ENCODE assay signal across 8 cellular contexts in the genomic region with DNA sequence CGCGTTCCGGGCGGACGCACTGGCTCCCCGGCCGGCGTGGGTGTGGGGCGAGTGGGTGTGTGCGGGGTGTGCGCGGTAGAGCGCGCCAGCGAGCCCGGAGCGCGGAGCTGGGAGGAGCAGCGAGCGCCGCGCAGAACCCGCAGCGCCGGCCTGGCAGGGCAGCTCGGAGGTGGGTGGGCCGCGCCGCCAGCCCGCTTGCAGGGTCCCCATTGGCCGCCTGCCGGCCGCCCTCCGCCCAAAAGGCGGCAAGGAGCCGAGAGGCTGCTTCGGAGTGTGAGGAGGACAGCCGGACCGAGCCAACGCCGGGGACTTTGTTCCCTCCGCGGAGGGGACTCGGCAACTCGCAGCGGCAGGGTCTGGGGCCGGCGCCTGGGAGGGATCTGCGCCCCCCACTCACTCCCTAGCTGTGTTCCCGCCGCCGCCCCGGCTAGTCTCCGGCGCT. TPM values are rescaled to one million over a fixed set of nuclear protein-coding genes. Genes with fewer than 3 reads are reported as not detected.
A peak's percentile ranks its signal among the peaks of the same experiment; 100 is the strongest.
DNase-seq lines count a peak whose midpoint lies in the region; ATAC-seq, FAIRE-seq and TF ChIP-seq lines count a peak whose summit lies in the region.

Gene DAPK1, plus strand, starts transcription at position 264 of the 442 bp plus-strand sequence. CDS start 1,211 bp downstream, outside the sequence.

- no peak within 1 kb of the TSS for H3K14ac ChIP-seq in H1 (ENCODE audit: insufficient read length)

- FAIRE-seq in H1 (lab: Jason Lieb, UNC): no peak

- H3K4ac ChIP-seq in H1 (replicated peaks; ENCODE audit: insufficient read length, low read depth, low read length): peak within 1 kb of the TSS; percentile 88

- peak within 1 kb of the TSS; percentile 79 for H2AFZ ChIP-seq in ACC112 (ENCODE audit: low read length, unreplicated experiment)
- H2AFZ ChIP-seq in H1 (ENCODE audit: low read length): peak within 1 kb of the TSS; percentile 70; the same call in 1 of the 2 replicates

- H3K27me3 ChIP-seq in ACC112 (ENCODE audit: insufficient read depth, low read length) (no peaks in the 10 kb centered on the region), SJCRH30 (no peaks in the 10 kb centered on the region), H1 (replicated peaks in 1 of 4; ENCODE audit: control insufficient read depth in 3 of 4, extremely low read depth in 1 of 4, insufficient read depth in 3 of 4, low read length in 3 of 4) (no peaks in the 10 kb centered on the region), lung (ENCODE audit: control insufficient read depth, insufficient read depth) (no peaks in the 10 kb centered on the region), thoracic aorta (replicated peaks; ENCODE audit: insufficient read depth) (no peaks in the 10 kb centered on the region)

- TF ChIP-seq CTCF in GM13976 (IDR thresholded peaks at IDR 0.05; ENCODE audit: borderline replicate concordance, control extremely low read depth, extremely low read depth, insufficient read depth, missing control alignments) (peak; percentile 29), H1 (IDR thresholded peaks at IDR 0.05; ENCODE audit: control extremely low read depth in 1 of 3, insufficient read depth in 1 of 3, low read depth in 1 of 3, low read length in 3 of 3) (peak; percentile 5 to 27 (median 18); a peak in 3 of 4 replicates), lung (IDR thresholded peaks at IDR 0.05; ENCODE audit: control extremely low read depth, extremely low read depth) (no peak), thoracic aorta (IDR thresholded peaks at IDR 0.05) (no peak)

- peak within 1 kb of the TSS; percentile 90; the same call in 1 of the 2 replicates for H2BK5ac ChIP-seq in H1 (ENCODE audit: low read depth, low read length)

- H3K79me1 ChIP-seq in H1 (ENCODE audit: low read depth, low read length): peaks cover 3% of the 10 kb centered on the region; the same call in 1 of the 2 replicates

- TF ChIP-seq POLR2A in H1 (IDR thresholded peaks at IDR 0.05; ENCODE audit: control extremely low read depth in 1 of 2, low read depth in 2 of 2, low read length in 2 of 2): no peak

- H2BK15ac ChIP-seq in H1 (ENCODE audit: low read length): no peak within 1 kb of the TSS

- H3K27ac ChIP-seq in ACC112 (ENCODE audit: low read depth, low read length) (no peak within 1 kb of the TSS), SJCRH30 (peak within 1 kb of the TSS; percentile 94), H1 (ENCODE audit: low read depth, low read length) (peak within 1 kb of the TSS; percentile 58; the same call in 1 of the 2 replicates), lung (ENCODE audit: low read depth in 1 of 2, low read length in 1 of 2) (peak within 1 kb of the TSS in 1 of 2 donors; percentile 96), thoracic aorta (peak within 1 kb of the TSS; percentile 23 to 67)

- peak within 1 kb of the TSS; percentile 41 for H4K91ac ChIP-seq in H1 (replicated peaks; ENCODE audit: insufficient read length, low read length)

- H3K36me3 ChIP-seq in ACC112 (ENCODE audit: insufficient read depth, low read length): no peaks in the 10 kb centered on the region
- H3K36me3 ChIP-seq in SJCRH30: peaks cover 11% of the 10 kb centered on the region; the same call in 1 of the 2 replicates
- peaks cover 0 to 12% (median 1%) of the 10 kb centered on the region in 4 experiments; a peak in 3 of 8 replicates for H3K36me3 ChIP-seq in H1 (ENCODE audit: control insufficient read depth in 2 of 4, insufficient read depth in 4 of 4, low read length in 3 of 4)
- H3K36me3 ChIP-seq in lung (ENCODE audit: control insufficient read depth in 2 of 2, insufficient read depth in 2 of 2, low read length in 2 of 2): no peaks in the 10 kb centered on the region
- no peaks in the 10 kb centered on the region for H3K36me3 ChIP-seq in thoracic aorta

- no peak within 1 kb of the TSS for H2BK12ac ChIP-seq in H1 (ENCODE audit: low read depth, low read length)

- H3K23me2 ChIP-seq in H1 (ENCODE audit: low read depth, low read length): peaks cover 15% of the 10 kb centered on the region

- H2BK20ac ChIP-seq in H1 (ENCODE audit: low read length): no peak within 1 kb of the TSS

- peak within 1 kb of the TSS; percentile 64 to 92 (median 72) for H3K9ac ChIP-seq in H1 (replicated peaks in 1 of 4; ENCODE audit: extremely low read depth in 1 of 4, low read depth in 3 of 4, low read length in 3 of 4)

- TF ChIP-seq EP300 in H1 (IDR thresholded peaks at IDR 0.05; ENCODE audit: borderline replicate concordance in 1 of 2, low read depth in 2 of 2, low read length in 2 of 2): no peak

- H3K4me2 ChIP-seq in H1 (ENCODE audit: insufficient read depth in 1 of 2, low read depth in 2 of 2, low read length in 2 of 2): peak within 1 kb of the TSS; percentile 84 to 97

- H2BK120ac ChIP-seq in H1 (replicated peaks; ENCODE audit: low read depth, low read length): peak within 1 kb of the TSS; percentile 38

- DNase-seq in GM13976 (ENCODE audit: low spot score) (peak; percentile 87), SJCRH30 (peak; percentile 87 to 90), H1 (ENCODE audit: low read depth in 1 of 2, low spot score in 2 of 2) (peak in 1 of 2 experiments; percentile 86), lung (ENCODE audit: low spot score) (peak; percentile 69), thoracic aorta (ENCODE audit: low spot score) (no peak), NCI-H187 (lab: John Stamatoyannopoulos, UW) (no peak)

- H3K56ac ChIP-seq in H1 (replicated peaks; ENCODE audit: insufficient read length, low read depth, low read length): peak within 1 kb of the TSS; percentile 78

- peak within 1 kb of the TSS; percentile 95 for H4K8ac ChIP-seq in H1 (ENCODE audit: extremely low read depth, insufficient read depth, low read length)

- H3K18ac ChIP-seq in H1 (ENCODE audit: extremely low read depth, low read length): peak within 1 kb of the TSS; percentile 90

- 1% methylated on average over 36 of the region's 55 CpGs; no CpG with 5 or more reads in 1 of the 2 experiments for WGBS in H1 (ENCODE audit: extremely low coverage in 1 of 2, insufficient coverage in 1 of 2, insufficient read length in 1 of 2, insufficient replicate concordance in 2 of 2, low coverage in 1 of 2, low lambda C conversion rate in 2 of 2, missing lambda C conversion rate in 1 of 2), 2 experiments
- 0 to 1% methylated on average over 37 to 55 of the region's 55 CpGs for WGBS in lung, 2 donors

- CTCF ChIA-PET in H1 (lab: Charles Lee; ENCODE audit: partially characterized antibody): interaction anchor here (0.6 to 2.7 kb wide), 22 partner anchors 11 to 170 kb away, joined by 3 to 12 read pairs (median 4); no protein-coding TSS in a partner anchor

- H3K79me2 ChIP-seq in ACC112 (ENCODE audit: control insufficient read depth, insufficient read depth, low read length, unreplicated experiment) (no peaks in the 10 kb centered on the region), H1 (ENCODE audit: control insufficient read depth in 1 of 2, insufficient read depth in 2 of 2, low read length in 2 of 2) (peaks cover 6 to 52% of the 10 kb centered on the region in 2 experiments)

- H4K20me1 ChIP-seq in H1 (replicated peaks in 1 of 2; ENCODE audit: control insufficient read depth in 1 of 2, insufficient read depth in 2 of 2, low read length in 2 of 2): peaks cover 6 to 9% of the 10 kb centered on the region in 2 experiments

- peaks cover 25% of the 10 kb centered on the region for H3K4me1 ChIP-seq in ACC112 (ENCODE audit: control insufficient read depth, insufficient read depth, low read length, unreplicated experiment)
- H3K4me1 ChIP-seq in SJCRH30: peaks cover 32% of the 10 kb centered on the region
- peaks cover 0 to 2% (median 0%) of the 10 kb centered on the region in 4 experiments; a peak in 1 of 7 replicates for H3K4me1 ChIP-seq in H1 (replicated peaks in 1 of 4; ENCODE audit: control insufficient read depth in 3 of 4, insufficient read depth in 4 of 4, low read length in 3 of 4)
- peaks cover 0 to 4% of the 10 kb centered on the region in 2 donors for H3K4me1 ChIP-seq in lung (ENCODE audit: control insufficient read depth in 2 of 2, insufficient read depth in 2 of 2, low read length in 2 of 2)
- H3K4me1 ChIP-seq in thoracic aorta (ENCODE audit: control insufficient read depth in 1 of 2, low read depth in 2 of 2): no peaks in the 10 kb centered on the region

- H4K5ac ChIP-seq in H1 (ENCODE audit: insufficient read length, low read depth, low read length): peak within 1 kb of the TSS; percentile 83

- H3K9me3 ChIP-seq in SJCRH30 (replicated peaks) (no peaks in the 10 kb centered on the region), H1 (ENCODE audit: insufficient read depth in 2 of 2, low read depth in 1 of 2, low read length in 1 of 2) (no peaks in the 10 kb centered on the region), lung (ENCODE audit: control insufficient read depth in 2 of 2, insufficient read depth in 1 of 2, low read length in 1 of 2) (peaks cover 0 to 8% of the 10 kb centered on the region in 2 donors), thoracic aorta (no peaks in the 10 kb centered on the region)

- H3K23ac ChIP-seq in H1 (ENCODE audit: insufficient read length): no peak within 1 kb of the TSS

- no peak; a peak in 1 of 4 replicates for TF ChIP-seq RAD21 in H1 (IDR thresholded peaks at IDR 0.05 in 1 of 2, conservative IDR thresholded peaks at IDR 0.05 in 1 of 2; ENCODE audit: low read depth in 2 of 2, low read length in 2 of 2)

- no peak within 1 kb of the TSS for H2AK5ac ChIP-seq in H1 (ENCODE audit: low read depth, low read length)

- H3K4me3 ChIP-seq in ACC112 (ENCODE audit: low read depth, low read length) (peak within 1 kb of the TSS; percentile 80), SJCRH30 (peak within 1 kb of the TSS; percentile 88), H1 (ENCODE audit: extremely low read depth in 1 of 4, insufficient read depth in 2 of 4, low read depth in 3 of 4, low read length in 4 of 4) (peak within 1 kb of the TSS; percentile 65 to 83 (median 76)), lung (peak within 1 kb of the TSS; percentile 89), thoracic aorta (peak within 1 kb of the TSS; percentile 79)

- in situ Hi-C loops in GM13976 (cut with MboI; ENCODE audit: low sequenced_read_pairs, unreplicated experiment): no loop called here

- ATAC-seq in HG03066 (IDR thresholded peaks at IDR 0.05; ENCODE audit: low read depth, unreplicated experiment): peak; percentile 49
- ATAC-seq in lung (ENCODE audit: insufficient read depth, low FRiP score): peak; percentile 74
- ATAC-seq in thoracic aorta (ENCODE audit: insufficient number of reproducible peaks, low FRiP score, low read depth): no peak

- POLR2A ChIA-PET in H1 (lab: Charles Lee; ENCODE audit: partially characterized antibody): interaction anchor here (0.8 to 2.9 kb wide), 15 partner anchors 11 to 159 kb away, joined by 3 to 18 read pairs (median 4); no protein-coding TSS in a partner anchor

RNA-seq across cellular contexts. Expression of gene DAPK1, which starts in this region (rescaled TPM):
- total RNA-seq in SJCRH30 (2014; rRNA removed; shearing (Covaris generic)): 62.0 and 73.5 TPM in 2 replicates
- 128 and 131 TPM in 2 replicates for total RNA-seq in H1 (2021; fragmentation: NEBNext Ultra II Directional; extraction: Animal tissue kit (Norgen Biotek cat#: 25700))
- 62.4 and 64.9 TPM in 2 replicates for polyA plus RNA-seq in H1 (2011; rRNA removed)
- polyA plus RNA-seq in H1 (2011; cell fraction: cytosol; rRNA removed): 73.1 TPM
- polyA plus RNA-seq in H1 (2011; cell fraction: nucleus; rRNA removed): 156 TPM
- 57.1 to 67.3 TPM (median 64.0 TPM) in 4 replicates for polyA plus RNA-seq in H1 (2012, experiment 1 of 2)
- 12.9 TPM for polyA plus RNA-seq in H1 (2012, experiment 2 of 2)
- polyA plus RNA-seq in H1 (2013, experiment 1 of 2): 33.3 TPM
- polyA plus RNA-seq in H1 (2013, experiment 2 of 2): 34.1 TPM
- polyA minus RNA-seq in H1 (2011; rRNA and poly(A)+ RNA removed): 255 and 314 TPM in 2 replicates
- 78.8 TPM for polyA minus RNA-seq in H1 (2011; cell fraction: cytosol; rRNA and poly(A)+ RNA removed)
- 203 TPM for polyA minus RNA-seq in H1 (2011; cell fraction: nucleus; rRNA and poly(A)+ RNA removed)
- 100 to 1,000 TPM; 155 to 301 TPM for total RNA-seq in lung
- 10 to 100 TPM; 33.0 to 33.4 TPM for polyA plus RNA-seq in lung
- 10 to 100 TPM; 39.1 to 40.6 TPM for total RNA-seq in thoracic aorta

Comparison
In these comparisons a context has a peak if more than half of its experiments do, and no peak if none do; other contexts are left out.
1. DNase-seq: peak in GM13976 (single experiment), SJCRH30 (2 of 2) and lung (single experiment); none in thoracic aorta (single experiment) and NCI-H187 (0 of 2).
2. CTCF ChIP-seq: peak in GM13976 (single experiment) and H1 (3 of 3); none in lung (single experiment) and thoracic aorta (single experiment).
3. Peak in every context shown above with its lines, with median percentiles within 50 percentile points of each other: H3K4me3 ChIP-seq.